8 cellular contexts compared by ENCODE assay signal in the genomic region with DNA sequence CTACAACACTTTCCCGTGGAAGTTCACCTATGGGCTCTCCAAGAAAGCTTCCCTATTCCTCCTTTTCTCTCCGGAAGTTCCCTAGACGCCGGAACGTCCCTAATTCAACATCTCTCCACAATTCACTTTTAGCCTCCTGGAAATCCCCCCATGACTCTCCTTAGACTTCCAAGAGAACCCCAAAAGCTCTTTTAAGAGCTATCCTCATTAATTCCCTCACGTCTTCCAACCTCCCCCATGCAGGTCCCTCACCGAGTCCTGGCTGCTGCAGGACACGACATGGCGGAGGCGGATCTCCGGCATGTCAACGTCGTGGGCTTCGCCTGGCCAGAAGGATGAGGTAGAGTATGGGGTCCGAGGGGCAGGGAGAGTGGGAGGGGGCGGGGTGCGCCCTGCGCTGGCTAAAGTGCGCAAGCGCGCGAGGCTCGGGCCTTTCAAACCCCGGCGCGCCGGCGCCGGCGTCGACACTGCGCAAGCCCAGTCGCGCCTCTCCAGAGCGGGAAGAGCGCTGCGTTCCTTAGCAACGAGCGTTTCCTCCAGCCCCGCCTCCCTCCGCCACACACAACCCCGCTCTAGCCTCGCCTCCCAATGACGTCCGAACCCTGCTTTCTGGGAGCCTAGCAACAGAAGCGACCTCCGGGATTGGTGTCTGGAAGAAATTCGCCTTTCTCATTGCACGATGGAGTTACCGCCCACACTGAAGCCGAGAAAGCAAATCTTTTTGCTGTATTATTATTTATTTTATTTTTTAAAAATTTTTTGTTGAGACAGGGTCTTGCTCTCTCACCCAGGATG. TPM values are rescaled to one million over a fixed set of nuclear protein-coding genes. Genes with fewer than 3 reads are reported as not detected.
DNase-seq lines count a peak whose midpoint lies in the region; ATAC-seq and TF ChIP-seq lines count a peak whose summit lies in the region.

A gene (plus strand): TSS at position 646 of the 795 bp plus-strand sequence. CDS start 1,391 bp downstream, outside the sequence.
A gene with protein sequence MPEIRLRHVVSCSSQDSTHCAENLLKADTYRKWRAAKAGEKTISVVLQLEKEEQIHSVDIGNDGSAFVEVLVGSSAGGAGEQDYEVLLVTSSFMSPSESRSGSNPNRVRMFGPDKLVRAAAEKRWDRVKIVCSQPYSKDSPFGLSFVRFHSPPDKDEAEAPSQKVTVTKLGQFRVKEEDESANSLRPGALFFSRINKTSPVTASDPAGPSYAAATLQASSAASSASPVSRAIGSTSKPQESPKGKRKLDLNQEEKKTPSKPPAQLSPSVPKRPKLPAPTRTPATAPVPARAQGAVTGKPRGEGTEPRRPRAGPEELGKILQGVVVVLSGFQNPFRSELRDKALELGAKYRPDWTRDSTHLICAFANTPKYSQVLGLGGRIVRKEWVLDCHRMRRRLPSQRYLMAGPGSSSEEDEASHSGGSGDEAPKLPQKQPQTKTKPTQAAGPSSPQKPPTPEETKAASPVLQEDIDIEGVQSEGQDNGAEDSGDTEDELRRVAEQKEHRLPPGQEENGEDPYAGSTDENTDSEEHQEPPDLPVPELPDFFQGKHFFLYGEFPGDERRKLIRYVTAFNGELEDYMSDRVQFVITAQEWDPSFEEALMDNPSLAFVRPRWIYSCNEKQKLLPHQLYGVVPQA (minus strand): TSS at position 372 of the 795 bp plus-strand sequence. CDS start 69 bp downstream, at position 303.

- peak within 1 kb of the TSS; percentile 96 for H3K9ac ChIP-seq in Karpas-422 (ENCODE audit: low read length)
- H3K9ac ChIP-seq in fibroblast of lung (ENCODE audit: insufficient read depth, low read length), result peak within 1 kb of the TSS; percentile 88

- H3K4me1 ChIP-seq in Karpas-422 (ENCODE audit: low read length) (peaks cover 13% of the 10 kb centered on the region), fibroblast of lung (ENCODE audit: control insufficient read depth, extremely low read depth, insufficient read depth, low read length) (no peaks in the 10 kb centered on the region)
- peaks cover 12 to 14% of the 10 kb centered on the region in 2 donors for H3K4me1 ChIP-seq in naive thymus-derived CD4-positive, alpha-beta T cell (ENCODE audit: control insufficient read depth in 2 of 2, insufficient read depth in 2 of 2, low read length in 2 of 2)

- H2AFZ ChIP-seq in Karpas-422 (ENCODE audit: low read length) (peak within 1 kb of the TSS; percentile 55; the same call in 1 of the 2 replicates), fibroblast of lung (ENCODE audit: low read length) (peak within 1 kb of the TSS; percentile 89)

- H3K4me1 Mint-ChIP-seq in naive thymus-derived CD4-positive, alpha-beta T cell, result peaks cover 26 to 63% (median 51%) of the 10 kb centered on the region in 7 donors
- peaks cover 26 to 59% of the 10 kb centered on the region in 2 donors for H3K4me1 Mint-ChIP-seq in stimulated activated naive B cell treated with anti-CD40 and anti-IgM and Interleukin-4, amounts not matched to agents 10 μg/mL and 1 μg/mL and 100 μg/mL, for 72 hours

- H3K27me3 ChIP-seq in Karpas-422 (ENCODE audit: low read length) (no peaks in the 10 kb centered on the region), fibroblast of lung (ENCODE audit: control insufficient read depth, insufficient read depth, low read length) (no peaks in the 10 kb centered on the region)
- H3K27me3 ChIP-seq in naive thymus-derived CD4-positive, alpha-beta T cell (ENCODE audit: control insufficient read depth in 2 of 2, insufficient read depth in 2 of 2, low read length in 2 of 2), result no peaks in the 10 kb centered on the region

- TF ChIP-seq CTCF in fibroblast of lung (conservative IDR thresholded peaks at IDR 0.05 in 1 of 2, IDR thresholded peaks at IDR 0.05 in 1 of 2; ENCODE audit: low read depth in 1 of 2, low read length in 2 of 2), result no peak

- H3K9me2 ChIP-seq in Karpas-422 (replicated peaks; ENCODE audit: insufficient read depth, low read length), result no peaks in the 10 kb centered on the region

- peaks cover 0 to 1% (median 0%) of the 10 kb centered on the region in 11 donors for H3K9me3 Mint-ChIP-seq in naive thymus-derived CD4-positive, alpha-beta T cell
- H3K9me3 Mint-ChIP-seq in stimulated activated naive B cell treated with anti-CD40 and anti-IgM and Interleukin-4, amounts not matched to agents 10 μg/mL and 1 μg/mL and 100 μg/mL, for 72 hours, result no peaks in the 10 kb centered on the region

- H3K79me2 ChIP-seq in Karpas-422 (ENCODE audit: low read length), result peaks cover 37% of the 10 kb centered on the region
- peaks cover 6% of the 10 kb centered on the region for H3K79me2 ChIP-seq in fibroblast of lung (ENCODE audit: control insufficient read depth, insufficient read depth, low read length)

- H3K9me3 ChIP-seq in Karpas-422 (ENCODE audit: low read length), result no peaks in the 10 kb centered on the region
- no peaks in the 10 kb centered on the region for H3K9me3 ChIP-seq in fibroblast of lung (ENCODE audit: control insufficient read depth, insufficient read depth, low read depth, low read length)
- H3K9me3 ChIP-seq in naive thymus-derived CD4-positive, alpha-beta T cell (ENCODE audit: control insufficient read depth in 2 of 3, low read length in 3 of 3), result no peaks in the 10 kb centered on the region

- H3K27me3 Mint-ChIP-seq in naive thymus-derived CD4-positive, alpha-beta T cell, result peaks cover 0 to 5% (median 0%) of the 10 kb centered on the region in 5 donors
- no peaks in the 10 kb centered on the region for H3K27me3 Mint-ChIP-seq in stimulated activated naive B cell treated with anti-CD40 and anti-IgM and Interleukin-4, amounts not matched to agents 10 μg/mL and 1 μg/mL and 100 μg/mL, for 72 hours

- POLR2A ChIA-PET in naive thymus-derived CD4-positive, alpha-beta T cell (lab: Charles Lee), result interaction anchor here (0.6 to 5.1 kb wide), 10 partner anchors 10 to 180 kb away, joined by 3 to 51 read pairs (median 4); a partner anchor contains a TSS

- intact Hi-C loops in naive thymus-derived CD4-positive, alpha-beta T cell (cut with micrococcal nuclease), result loop anchor here (1.0 to 5.0 kb wide), 9 partner anchors 13 to 180 kb away; a partner anchor contains a TSS

- H3K4me2 ChIP-seq in Karpas-422 (ENCODE audit: low read depth, low read length, poor library complexity, severe bottlenecking), result peak within 1 kb of the TSS; percentile 98
- peak within 1 kb of the TSS; percentile 91 for H3K4me2 ChIP-seq in fibroblast of lung (ENCODE audit: extremely low read depth, insufficient read depth, low read length)

- H4K20me1 ChIP-seq in Karpas-422 (ENCODE audit: insufficient read depth, low read depth, low read length), result no peaks in the 10 kb centered on the region
- H4K20me1 ChIP-seq in fibroblast of lung (ENCODE audit: control insufficient read depth, extremely low read depth, insufficient read depth, low read length), result no peaks in the 10 kb centered on the region

- CTCF ChIA-PET in naive thymus-derived CD4-positive, alpha-beta T cell (lab: Charles Lee), result interaction anchor here (0.6 to 3.4 kb wide), 6 partner anchors 10 to 136 kb away, joined by 3 to 36 read pairs (median 3); a partner anchor contains a TSS

- H3K36me3 ChIP-seq in Karpas-422 (ENCODE audit: insufficient read depth, low read length) (no peaks in the 10 kb centered on the region), fibroblast of lung (ENCODE audit: control insufficient read depth, insufficient read depth, low read length) (no peaks in the 10 kb centered on the region)
- H3K36me3 ChIP-seq in naive thymus-derived CD4-positive, alpha-beta T cell (ENCODE audit: control insufficient read depth in 2 of 3, insufficient read depth in 3 of 3, low read length in 3 of 3), result no peaks in the 10 kb centered on the region

- H3K36me3 Mint-ChIP-seq in naive thymus-derived CD4-positive, alpha-beta T cell, result peaks cover 0 to 10% (median 3%) of the 10 kb centered on the region in 5 donors
- H3K36me3 Mint-ChIP-seq in stimulated activated naive B cell treated with anti-CD40 and anti-IgM and Interleukin-4, amounts not matched to agents 10 μg/mL and 1 μg/mL and 100 μg/mL, for 72 hours, result peaks cover 5 to 19% of the 10 kb centered on the region in 2 donors

- H3K27ac Mint-ChIP-seq in naive thymus-derived CD4-positive, alpha-beta T cell, result peak within 1 kb of the TSS; percentile 93 to 99 (median 96)
- peak within 1 kb of the TSS; percentile 98 for H3K27ac Mint-ChIP-seq in stimulated activated naive B cell treated with anti-CD40 and anti-IgM and Interleukin-4, amounts not matched to agents 10 μg/mL and 1 μg/mL and 100 μg/mL, for 72 hours

- H3K27ac ChIP-seq in Karpas-422 (ENCODE audit: low read length) (peak within 1 kb of the TSS; percentile 30; the same call in 1 of the 2 replicates), fibroblast of lung (ENCODE audit: insufficient read depth, low read length) (peak within 1 kb of the TSS; percentile 96)
- H3K27ac ChIP-seq in naive thymus-derived CD4-positive, alpha-beta T cell (ENCODE audit: low read depth, low read length), result peak within 1 kb of the TSS; percentile 98

- H3K4me3 ChIP-seq in Karpas-422 (ENCODE audit: low read length), result peak within 1 kb of the TSS; percentile 88
- peak within 1 kb of the TSS; percentile 80 to 99 (median 86) for H3K4me3 ChIP-seq in fibroblast of lung (replicated peaks in 1 of 4; ENCODE audit: control extremely low read depth in 1 of 4, insufficient read depth in 1 of 4, low read depth in 3 of 4, low read length in 4 of 4)
- H3K4me3 ChIP-seq in naive thymus-derived CD4-positive, alpha-beta T cell (ENCODE audit: low read length), result peak within 1 kb of the TSS; percentile 77

- DNase-seq in DMS79 treated with DMSO at 0.1 percent for 48 hours (lab: John Stamatoyannopoulos, UW), result peak; percentile 98
- DNase-seq in Karpas-422, result peak; percentile 100
- peak; percentile 98 for DNase-seq in RKO (ENCODE audit: low spot score)
- peak; percentile 87 to 93 for DNase-seq in activated T-helper 1 cell treated with anti-CD3 and anti-CD28 coated beads, Interleukin-2, amount 50 U/mL, for 16 hours (ENCODE audit: low read depth in 1 of 2, low spot score in 1 of 2)
- peak; percentile 98 for DNase-seq in fibroblast of lung (ENCODE audit: low read depth in 2 of 2)
- peak; percentile 85 to 99 (median 95) for DNase-seq in naive thymus-derived CD4-positive, alpha-beta T cell
- DNase-seq in stimulated activated naive B cell treated with anti-CD40 and anti-IgM and Interleukin-4, amounts not matched to agents 10 μg/mL and 1 μg/mL and 100 μg/mL, for 72 hours, result peak; percentile 93

- ATAC-seq in GM21825 (IDR thresholded peaks at IDR 0.05; ENCODE audit: unreplicated experiment), result peak; percentile 92
- peak; percentile 99 for ATAC-seq in naive thymus-derived CD4-positive, alpha-beta T cell
- peak; percentile 98 to 99 for ATAC-seq in stimulated activated naive B cell treated with anti-CD40 and anti-IgM and Interleukin-4, amounts not matched to agents 10 μg/mL and 1 μg/mL and 100 μg/mL, for 72 hours (replicated peaks)

- H3K4me3 Mint-ChIP-seq in naive thymus-derived CD4-positive, alpha-beta T cell, result peak within 1 kb of the TSS; percentile 92 to 98 (median 96)
- H3K4me3 Mint-ChIP-seq in stimulated activated naive B cell treated with anti-CD40 and anti-IgM and Interleukin-4, amounts not matched to agents 10 μg/mL and 1 μg/mL and 100 μg/mL, for 72 hours, result peak within 1 kb of the TSS; percentile 97 to 99

RNA-seq across cellular contexts. Expression of the first gene that starts in this region (rescaled TPM):
- total RNA-seq in Karpas-422 (2014; rRNA removed; shearing (Covaris generic); ENCODE audit: low replicate concordance), result 3.6 TPM in 1 of 2 replicates, not detected in the other
- total RNA-seq in fibroblast of lung, result 7.2 and 14.7 TPM in 2 replicates
- 5.1 TPM in 2 replicates for polyA plus RNA-seq in fibroblast of lung
- polyA plus RNA-seq in fibroblast of lung (2012), result 6.7 and 6.8 TPM in 2 replicates
- polyA minus RNA-seq in fibroblast of lung (ENCODE audit: low replicate concordance), result 8.9 and 9.6 TPM in 2 replicates
- total RNA-seq in naive thymus-derived CD4-positive, alpha-beta T cell, result 1 to 10 TPM in 2 of 5 experiments, under 1 TPM in 3; 0.27 to 5.8 (median 0.59) TPM
- polyA plus RNA-seq in naive thymus-derived CD4-positive, alpha-beta T cell, result under 1 TPM in 1 of 2 donors, not detected in 1; 0.49 TPM

RNA-seq across cellular contexts. Expression of the second gene that starts in this region (rescaled TPM):
- total RNA-seq in Karpas-422 (2014; rRNA removed; shearing (Covaris generic); ENCODE audit: low replicate concordance), result 40.6 and 70.1 TPM in 2 replicates
- 13.6 and 14.5 TPM in 2 replicates for total RNA-seq in fibroblast of lung
- 8.6 and 17.5 TPM in 2 replicates for polyA plus RNA-seq in fibroblast of lung
- polyA plus RNA-seq in fibroblast of lung (2012), result 12.4 and 23.7 TPM in 2 replicates
- polyA minus RNA-seq in fibroblast of lung (ENCODE audit: low replicate concordance), result 27.2 and 29.2 TPM in 2 replicates
- total RNA-seq in naive thymus-derived CD4-positive, alpha-beta T cell, result 10 to 100 TPM; 32.0 to 36.1 (median 35.4) TPM
- polyA plus RNA-seq in naive thymus-derived CD4-positive, alpha-beta T cell, result 10 to 100 TPM; 27.2 to 34.8 TPM

Comparison
In these comparisons a context has a peak if more than half of its experiments do, and no peak if none do; other contexts are left out.
1. Peak in every context shown above with its lines: DNase-seq, ATAC-seq, H3K4me3 ChIP-seq and H3K27ac ChIP-seq.
2. H3K27ac ChIP-seq: peak in every context shown above with its lines; median percentile 98 in naive thymus-derived CD4-positive, alpha-beta T cell; 96 in fibroblast of lung; 30 in Karpas-422.